8 cellular contexts compared by ENCODE assay signal in genomic region chr2:232550351-232551261, GRCh38. TPM values are rescaled to one million over a fixed set of nuclear protein-coding genes. Genes with fewer than 3 reads are reported as not detected.
A peak's percentile ranks its signal among the peaks of the same experiment; 100 is the strongest.
DNase-seq lines count a peak whose midpoint lies in the region; ATAC-seq and TF ChIP-seq lines count a peak whose summit lies in the region.

A gene with protein sequence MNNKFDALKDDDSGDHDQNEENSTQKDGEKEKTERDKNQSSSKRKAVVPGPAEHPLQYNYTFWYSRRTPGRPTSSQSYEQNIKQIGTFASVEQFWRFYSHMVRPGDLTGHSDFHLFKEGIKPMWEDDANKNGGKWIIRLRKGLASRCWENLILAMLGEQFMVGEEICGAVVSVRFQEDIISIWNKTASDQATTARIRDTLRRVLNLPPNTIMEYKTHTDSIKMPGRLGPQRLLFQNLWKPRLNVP (plus strand): TSS chr2:232550689. CDS start chr2:232550725, 36 bp downstream.
TSS of gene TIGD1 (minus strand) at chr2:232550557. CDS start at chr2:232549882, 675 bp downstream.

- ATAC-seq in GM21526 (IDR thresholded peaks at IDR 0.05; ENCODE audit: low FRiP score, unreplicated experiment) (peak; percentile 91), mucosa of descending colon (peak; percentile 97)

- peaks cover 19% of the 10 kb centered on the region for H3K4me1 ChIP-seq in OCI-LY1 (ENCODE audit: insufficient read depth, low read length, severe bottlenecking)
- peaks cover 11% of the 10 kb centered on the region for H3K4me1 ChIP-seq in mucosa of descending colon (ENCODE audit: low read depth)

- H3K9me3 ChIP-seq in OCI-LY1 (ENCODE audit: low read length) (no peaks in the 10 kb centered on the region), mucosa of descending colon (no peaks in the 10 kb centered on the region)

- H3K27ac ChIP-seq in OCI-LY1 (ENCODE audit: low read depth, low read length, poor library complexity, severe bottlenecking) (peak within 1 kb of the TSS; percentile 80), epithelial cell of prostate (peak within 1 kb of the TSS; percentile 89)

- H4K20me1 ChIP-seq in OCI-LY1 (ENCODE audit: insufficient read depth, low read length), result no peaks in the 10 kb centered on the region

- peak within 1 kb of the TSS; percentile 91 for H3K4me2 ChIP-seq in OCI-LY1 (ENCODE audit: low read length)

- peaks cover 20% of the 10 kb centered on the region; the same call in 1 of the 2 replicates for H3K79me2 ChIP-seq in OCI-LY1 (ENCODE audit: insufficient read depth, low read length)

- H3K4me3 ChIP-seq in OCI-LY1 (ENCODE audit: low read depth, low read length, poor library complexity, severe bottlenecking) (peak within 1 kb of the TSS; percentile 100), mucosa of descending colon (peak within 1 kb of the TSS; percentile 87)

- intact Hi-C loops in mucosa of descending colon (cut with DNase I, micrococcal nuclease), result no loop called here

- no peaks in the 10 kb centered on the region for H3K27me3 ChIP-seq in OCI-LY1 (ENCODE audit: insufficient read depth, low read length)

- peak within 1 kb of the TSS; percentile 78; the same call in 1 of the 2 replicates for H2AFZ ChIP-seq in OCI-LY1 (ENCODE audit: low read length)

- no peaks in the 10 kb centered on the region for H3K9me2 ChIP-seq in OCI-LY1 (ENCODE audit: low read depth, low read length)

- DNase-seq in DMS114 treated with DMSO at 0.1 percent for 48 hours (lab: John Stamatoyannopoulos, UW; ENCODE audit: unreplicated experiment) (peak; percentile 83), HuH-7 (ENCODE audit: low spot score) (peak; percentile 97), activated T-cell treated with anti-CD3 and anti-CD28 coated beads for 24 hours (ENCODE audit: low read depth) (peak; percentile 90), epithelial cell of prostate (ENCODE audit: low read depth, low spot score) (peak; percentile 56), mucosa of descending colon (peak; percentile 93 to 96 (median 96))
- peak; percentile 89 for DNase-seq in stimulated activated CD8-positive, alpha-beta memory T cell treated with anti-CD3 and anti-CD28 coated beads, Interleukin-4, amount 100 ng/mL, for 24 hours (ENCODE audit: low read depth)

- TF ChIP-seq CTCF in OCI-LY1 (IDR thresholded peaks at IDR 0.05; ENCODE audit: low read length) (peak; percentile 27; the same call in 1 of the 2 replicates), mucosa of descending colon (IDR thresholded peaks at IDR 0.05) (no peak)

- H3F3A ChIP-seq in OCI-LY1 (ENCODE audit: insufficient read depth, low read length), result no peaks in the 10 kb centered on the region

- H3K36me3 ChIP-seq in OCI-LY1 (ENCODE audit: insufficient read depth, low read length) (peaks cover 43% of the 10 kb centered on the region), mucosa of descending colon (ENCODE audit: low read depth) (no peaks in the 10 kb centered on the region)

- H3K9ac ChIP-seq in OCI-LY1 (ENCODE audit: low read length), result peak within 1 kb of the TSS; percentile 98

RNA-seq across cellular contexts. Expression of the first gene that starts in this region (rescaled TPM):
- total RNA-seq in mucosa of descending colon, result 100 to 1,000 TPM in 1 of 3 donors, 10 to 100 TPM in 2; 62.7 to 116 (median 90.9) TPM

RNA-seq across cellular contexts. Expression of gene TIGD1, which starts in this region (rescaled TPM):
- 1 to 10 TPM; 4.1 to 5.6 (median 5.4) TPM for total RNA-seq in mucosa of descending colon

Comparison
In these comparisons a context has a peak if more than half of its experiments do, and no peak if none do; other contexts are left out.
1. Peak in every context shown above with its lines: DNase-seq, ATAC-seq, H3K4me3 ChIP-seq and H3K27ac ChIP-seq.